ENCODE assay signal across 8 cellular contexts in the genomic region with DNA sequence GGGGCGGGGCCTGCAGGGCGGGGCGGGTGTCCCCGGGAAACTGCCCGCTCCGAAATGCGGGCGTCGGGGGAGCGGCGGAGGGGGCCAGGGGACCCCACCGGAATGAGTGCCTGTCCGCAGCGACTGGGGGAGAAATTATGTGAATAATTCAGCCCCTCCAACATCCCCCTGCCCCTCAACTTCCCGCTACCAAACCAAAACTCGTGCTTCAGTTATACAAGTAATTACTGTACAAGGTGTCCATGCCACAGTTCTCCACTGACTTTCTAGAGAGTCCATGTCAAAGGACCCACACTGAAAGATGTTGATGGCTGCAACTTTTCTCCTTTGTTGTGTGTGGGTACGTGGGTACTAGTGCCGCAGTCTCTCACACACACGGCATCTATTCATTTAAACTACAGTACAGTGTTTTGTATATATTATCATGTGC. TPM values are rescaled to one million over a fixed set of nuclear protein-coding genes. Genes with fewer than 3 reads are reported as not detected.
DNase-seq lines count a peak whose midpoint lies in the region; ATAC-seq, FAIRE-seq and TF ChIP-seq lines count a peak whose summit lies in the region.

No MANE protein-coding gene starts in this region.

- H3K4me1 ChIP-seq in SJCRH30: peaks cover 9% of the 10 kb centered on the region
- peaks cover 37% of the 10 kb centered on the region for H3K4me1 ChIP-seq in endothelial cell of umbilical vein (ENCODE audit: control insufficient read depth, extremely low read depth, insufficient read depth, low read length)

- H3K27ac Mint-ChIP-seq in naive B cell: peak overlapping the region; percentile 88 to 98 (median 96)

- H3K9me1 ChIP-seq in endothelial cell of umbilical vein (replicated peaks; ENCODE audit: control insufficient read depth, extremely low read depth, insufficient read depth, low read length): no peaks in the 10 kb centered on the region

- no TSS peak for BruUV-seq in endothelial cell of umbilical vein (replicated peaks; lab: Mats Ljungman, UMichigan)

- no peaks in the 10 kb centered on the region for H3K27me3 Mint-ChIP-seq in naive B cell

- CTCF ChIA-PET in AG04449 (lab: Yijun Ruan, JAX) (interaction anchor here (0.7 to 7.7 kb wide), 44 partner anchors 9 to 339 kb away, joined by 3 to 114 read pairs (median 4); a partner anchor contains a TSS), endothelial cell of umbilical vein (lab: Charles Lee) (interaction anchor here (0.7 to 7.9 kb wide), 26 partner anchors 10 to 195 kb away, joined by 3 to 66 read pairs (median 6); no protein-coding TSS in a partner anchor)

- dilution Hi-C loops in endothelial cell of umbilical vein (cut with MboI; ENCODE audit: extremely low pct_ligation_motif_present, low sequenced_read_pairs): no loop called here

- ATAC-seq in GM18505 (IDR thresholded peaks at IDR 0.05; ENCODE audit: unreplicated experiment): no peak
- peak; percentile 6 for ATAC-seq in HG03097 (IDR thresholded peaks at IDR 0.05; ENCODE audit: low FRiP score, unreplicated experiment)
- peak in 1 of 2 donors; percentile 0 for ATAC-seq in naive B cell (ENCODE audit: low read depth in 2 of 2)

- peaks cover 23 to 42% (median 33%) of the 10 kb centered on the region in 3 donors for H3K4me1 Mint-ChIP-seq in naive B cell

- TF ChIP-seq CTCF in AG04449 (IDR thresholded peaks at IDR 0.05; ENCODE audit: insufficient read depth, low read length, missing control alignments): no peak
- no peak for TF ChIP-seq CTCF in endothelial cell of umbilical vein (IDR thresholded peaks at IDR 0.05; ENCODE audit: extremely low read depth in 1 of 2, insufficient read depth in 1 of 2, low read depth in 1 of 2, low read length in 2 of 2)

- TF ChIP-seq POLR2A in GM18505 (IDR thresholded peaks at IDR 0.05; ENCODE audit: borderline replicate concordance, extremely low read depth, insufficient read depth, insufficient read length) (peak; percentile 31), endothelial cell of umbilical vein (IDR thresholded peaks at IDR 0.05; ENCODE audit: low read depth, low read length) (no peak)

- H3K36me3 ChIP-seq in SJCRH30 (no peaks in the 10 kb centered on the region), endothelial cell of umbilical vein (ENCODE audit: control insufficient read depth in 2 of 2, extremely low read depth in 1 of 2, insufficient read depth in 2 of 2, low read length in 2 of 2) (no peaks in the 10 kb centered on the region)

- no peaks in the 10 kb centered on the region for H4K20me1 ChIP-seq in endothelial cell of umbilical vein (replicated peaks; ENCODE audit: control insufficient read depth, extremely low read depth, insufficient read depth, low read length)

- H2AFZ ChIP-seq in endothelial cell of umbilical vein (ENCODE audit: low read depth, low read length): no peak overlapping the region

- H3K4me3 ChIP-seq in AG04449 (ENCODE audit: low read depth, low read length): peak overlapping the region; percentile 82
- H3K4me3 ChIP-seq in SJCRH30: peak overlapping the region; percentile 96
- peak overlapping the region; percentile 62 to 84 (median 77) for H3K4me3 ChIP-seq in endothelial cell of umbilical vein (replicated peaks in 1 of 3; ENCODE audit: insufficient read depth in 1 of 3, low read depth in 1 of 3, low read length in 3 of 3)

- H3K9ac ChIP-seq in endothelial cell of umbilical vein (replicated peaks; ENCODE audit: extremely low read depth, insufficient read depth, low read length): peak overlapping the region; percentile 99

- peak overlapping the region; percentile 84 to 99 (median 95) for H3K4me3 Mint-ChIP-seq in naive B cell

- POLR2A ChIA-PET in AG04449 (lab: Yijun Ruan, JAX): interaction anchor here (0.6 to 2.5 kb wide), 7 partner anchors 10 to 181 kb away, joined by 3 to 13 read pairs (median 4); a partner anchor contains a TSS
- POLR2A ChIA-PET in endothelial cell of umbilical vein (lab: Charles Lee): interaction anchor here (0.8 to 5.9 kb wide), 12 partner anchors 9 to 347 kb away, joined by 3 to 85 read pairs (median 4); no protein-coding TSS in a partner anchor

- intact Hi-C loops in endothelial cell of umbilical vein (cut with micrococcal nuclease): loop anchor here (1.0 to 5.0 kb wide), 8 partner anchors 20 to 338 kb away; a partner anchor contains a TSS

- DNase-seq in AG04449 (ENCODE audit: low read depth, low spot score): no peak
- peak in 1 of 2 experiments; percentile 57 for DNase-seq in SJCRH30
- peak; percentile 77 for DNase-seq in endothelial cell of umbilical vein (ENCODE audit: low read depth, low spot score)
- DNase-seq in naive B cell: no peak
- DNase-seq in NCI-H524 (lab: John Stamatoyannopoulos, UW): no peak
- DNase-seq in ecto neural progenitor cell (ENCODE audit: low spot score): no peak

- FAIRE-seq in endothelial cell of umbilical vein (lab: Jason Lieb, UNC): peak; percentile 12

- H3K9me3 Mint-ChIP-seq in naive B cell: no peaks in the 10 kb centered on the region

- no peaks in the 10 kb centered on the region for H3K9me3 ChIP-seq in SJCRH30 (replicated peaks)
- no peaks in the 10 kb centered on the region for H3K9me3 ChIP-seq in endothelial cell of umbilical vein (replicated peaks; ENCODE audit: control insufficient read depth, insufficient read depth, low read length)

- H3K27ac ChIP-seq in SJCRH30 (no peak overlapping the region), endothelial cell of umbilical vein (ENCODE audit: insufficient read depth, low read depth, low read length) (peak overlapping the region; percentile 99)

- no peaks in the 10 kb centered on the region for H3K36me3 Mint-ChIP-seq in naive B cell

- H3K79me2 ChIP-seq in endothelial cell of umbilical vein (ENCODE audit: control insufficient read depth, insufficient read depth, low read length): peaks cover 52% of the 10 kb centered on the region

- H3K4me2 ChIP-seq in endothelial cell of umbilical vein (ENCODE audit: insufficient read depth, low read length): peak overlapping the region; percentile 90

- no peaks in the 10 kb centered on the region for H3K27me3 ChIP-seq in SJCRH30
- H3K27me3 ChIP-seq in endothelial cell of umbilical vein (ENCODE audit: control insufficient read depth in 2 of 2, insufficient read depth in 2 of 2, low read length in 2 of 2): no peaks in the 10 kb centered on the region

TF ChIP-seq in endothelial cell of umbilical vein, 7 proteins besides CTCF, POLR2A, EP300 and RAD21:
- no peak for TF ChIP-seq MYC (IDR thresholded peaks at IDR 0.05; ENCODE audit: low read depth, low read length)
- TF ChIP-seq JUN (IDR thresholded peaks at IDR 0.05; ENCODE audit: borderline replicate concordance, insufficient read depth, insufficient read length, low read depth): no peak
- no peak for TF ChIP-seq EZH2 (IDR thresholded peaks at IDR 0.05; ENCODE audit: borderline replicate concordance, low read depth, low read length, severe bottlenecking)
- no peak for TF ChIP-seq GATA2 (IDR thresholded peaks at IDR 0.05; ENCODE audit: insufficient read depth, insufficient read length, low read depth, low read length)
- TF ChIP-seq, protein P1, sequence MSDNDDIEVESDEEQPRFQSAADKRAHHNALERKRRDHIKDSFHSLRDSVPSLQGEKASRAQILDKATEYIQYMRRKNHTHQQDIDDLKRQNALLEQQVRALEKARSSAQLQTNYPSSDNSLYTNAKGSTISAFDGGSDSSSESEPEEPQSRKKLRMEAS (IDR thresholded peaks at IDR 0.05; ENCODE audit: insufficient read depth, insufficient read length): no peak
- no peak for TF ChIP-seq POLR2AphosphoS5 (IDR thresholded peaks at IDR 0.05; ENCODE audit: insufficient read depth, low read depth, low read length)
- no peak for TF ChIP-seq FOS (IDR thresholded peaks at IDR 0.05; ENCODE audit: borderline replicate concordance, insufficient read depth, low read length)
TF ChIP-seq in endothelial cell of umbilical vein: peak in this region for 0.

RNA-seq across cellular contexts. Expression of a gene that starts 0.4 kb away (rescaled TPM):
- total RNA-seq in SJCRH30 (2014; rRNA removed; shearing (Covaris generic)): 20.7 and 28.0 TPM in 2 replicates
- 176 and 193 TPM in 2 replicates for total RNA-seq in endothelial cell of umbilical vein
- 53.6 and 61.1 TPM in 2 replicates for polyA plus RNA-seq in endothelial cell of umbilical vein
- 62.9 and 67.5 TPM in 2 replicates for polyA plus RNA-seq in endothelial cell of umbilical vein (2011; cell fraction: cytosol; rRNA removed)
- polyA plus RNA-seq in endothelial cell of umbilical vein (2011; cell fraction: nucleus; rRNA removed): 180 and 190 TPM in 2 replicates
- polyA plus RNA-seq in endothelial cell of umbilical vein (2012): 76.5 and 115 TPM in 2 replicates
- 302 and 356 TPM in 2 replicates for polyA minus RNA-seq in endothelial cell of umbilical vein
- polyA minus RNA-seq in endothelial cell of umbilical vein (2011; cell fraction: cytosol; rRNA and poly(A)+ RNA removed): 32.8 TPM
- 1,081 and 1,155 TPM in 2 replicates for polyA minus RNA-seq in endothelial cell of umbilical vein (2011; cell fraction: nucleus; rRNA and poly(A)+ RNA removed)
- 10 to 100 TPM; 21.4 to 39.0 (median 23.9) TPM for polyA plus RNA-seq in naive B cell (ENCODE audit: low read depth in 6 of 6)
